In genomic region chr15:40293905-40294895, GRCh38 we compare ENCODE assay signal across 28 cellular contexts. TPM values are rescaled to one million over a fixed set of nuclear protein-coding genes. Genes with fewer than 3 reads are reported as not detected.
DNase-seq lines count a peak whose midpoint lies in the region; ATAC-seq, FAIRE-seq and TF ChIP-seq lines count a peak whose summit lies in the region.
"Had no signal": no experiment of that assay in that cellular context is flagged by ENCODE, and none has a peak within 500 bp of the region (broad histone marks: within the 10 kb centered on the region; RNA-seq: fewer than 3 reads in every experiment).

No MANE protein-coding gene starts in this region.

- H3K18ac ChIP-seq in H1 (ENCODE audit: extremely low read depth, low read length), result no peak overlapping the region

- H3K36me3 ChIP-seq in BLaER1 (peaks cover 34% of the 10 kb centered on the region), HEK293 (ENCODE audit: control insufficient read depth in 2 of 2, insufficient read depth in 1 of 2, low read length in 2 of 2) (no peaks in the 10 kb centered on the region), H1 (ENCODE audit: control insufficient read depth in 2 of 4, insufficient read depth in 4 of 4, low read length in 3 of 4) (no peaks in the 10 kb centered on the region), neutrophil (peaks cover 100% of the 10 kb centered on the region)
- H3K36me3 ChIP-seq: gastrocnemius medialis had no signal

- POLR2A ChIA-PET in HEK293 (lab: Yijun Ruan, JAX), result no interaction called here
- POLR2A ChIA-PET in H1 (lab: Charles Lee; ENCODE audit: partially characterized antibody), result interaction anchor here (0.7 to 5.4 kb wide), 3 partner anchors 7 to 11 kb away, joined by 3 to 46 read pairs (median 3); partner anchors contain the start of gene ANKRD63

- H3K4me2 ChIP-seq in BLaER1 (peak overlapping the region; percentile 57), H1 (ENCODE audit: insufficient read depth in 1 of 2, low read depth in 2 of 2, low read length in 2 of 2) (no peak overlapping the region)
- H3K4me2 ChIP-seq: hepatocyte had no signal

- H4K5ac ChIP-seq in H1 (ENCODE audit: insufficient read length, low read depth, low read length), result no peak overlapping the region

- H3K14ac ChIP-seq in H1 (ENCODE audit: insufficient read length), result no peak overlapping the region

- no peaks in the 10 kb centered on the region for H4K20me1 ChIP-seq in BLaER1
- peaks cover 0 to 1% of the 10 kb centered on the region in 2 experiments for H4K20me1 ChIP-seq in H1 (replicated peaks in 1 of 2; ENCODE audit: control insufficient read depth in 1 of 2, insufficient read depth in 2 of 2, low read length in 2 of 2)

- H2AFZ ChIP-seq in H1 (ENCODE audit: low read length), result no peak overlapping the region
- H2AFZ ChIP-seq: hepatocyte had no signal

- H3K23ac ChIP-seq in H1 (ENCODE audit: insufficient read length), result no peak overlapping the region

- H2BK12ac ChIP-seq in H1 (ENCODE audit: low read depth, low read length), result 0 out of 2 replicates have a peak overlapping the region, but pooled peaks have one; percentile 39

- H4K91ac ChIP-seq in H1 (replicated peaks; ENCODE audit: insufficient read length, low read length), result no peak overlapping the region

- no peak for TF ChIP-seq EP300 in H1 (IDR thresholded peaks at IDR 0.05; ENCODE audit: borderline replicate concordance in 1 of 2, low read depth in 2 of 2, low read length in 2 of 2)

- WGBS in H1 (ENCODE audit: extremely low coverage in 1 of 2, insufficient coverage in 1 of 2, insufficient read length in 1 of 2, insufficient replicate concordance in 2 of 2, low coverage in 1 of 2, low lambda C conversion rate in 2 of 2, missing lambda C conversion rate in 1 of 2), 2 experiments, result 92% methylated on average over 18 of the region's 20 CpGs; no CpG with 5 or more reads in 1 of the 2 experiments

- H2BK20ac ChIP-seq in H1 (ENCODE audit: low read length), result no peak overlapping the region

- H2BK15ac ChIP-seq in H1 (ENCODE audit: low read length), result no peak overlapping the region

- H3K23me2 ChIP-seq in H1 (ENCODE audit: low read depth, low read length), result peaks cover 3% of the 10 kb centered on the region; the same call in 1 of the 2 replicates

- H3K9me3 ChIP-seq in BLaER1 (peaks cover 2% of the 10 kb centered on the region), HEK293 (ENCODE audit: control insufficient read depth, insufficient read depth, low read depth, low read length) (no peaks in the 10 kb centered on the region), H1 (ENCODE audit: insufficient read depth in 2 of 2, low read depth in 1 of 2, low read length in 1 of 2) (no peaks in the 10 kb centered on the region), neutrophil (no peaks in the 10 kb centered on the region)
- H3K9me3 ChIP-seq: gastrocnemius medialis had no signal

- no peak overlapping the region for H3K27ac ChIP-seq in BLaER1
- H3K27ac ChIP-seq in HEK293 (ENCODE audit: extremely low read depth, low read depth, low read length), result no peak overlapping the region
- H3K27ac ChIP-seq in H1 (ENCODE audit: low read depth, low read length), result no peak overlapping the region
- H3K27ac ChIP-seq in neutrophil, result peak overlapping the region; percentile 55
- H3K27ac ChIP-seq: gastrocnemius medialis, hepatocyte had no signal

- TF ChIP-seq CTCF in HEK293 (tag by site-specific recombination; IDR thresholded peaks at IDR 0.05) (no peak), H1 (IDR thresholded peaks at IDR 0.05; ENCODE audit: control extremely low read depth in 1 of 3, insufficient read depth in 1 of 3, low read depth in 1 of 3, low read length in 3 of 3) (no peak), neutrophil (IDR thresholded peaks at IDR 0.05) (no peak)

- no peak overlapping the region for H3K4ac ChIP-seq in H1 (replicated peaks; ENCODE audit: insufficient read length, low read depth, low read length)

- H3K79me1 ChIP-seq in H1 (ENCODE audit: low read depth, low read length), result no peaks in the 10 kb centered on the region

- no peaks in the 10 kb centered on the region for H3K79me2 ChIP-seq in H1 (ENCODE audit: control insufficient read depth in 1 of 2, insufficient read depth in 2 of 2, low read length in 2 of 2)
- H3K79me2 ChIP-seq: hepatocyte had no signal

- FAIRE-seq in H1 (lab: Jason Lieb, UNC) (no peak), urothelium cell line (lab: Jason Lieb, UNC) (no peak)

- H3K27me3 ChIP-seq in BLaER1, result no peaks in the 10 kb centered on the region
- peaks cover 16 to 47% (median 33%) of the 10 kb centered on the region in 4 experiments; a peak in 6 of 7 replicates for H3K27me3 ChIP-seq in H1 (replicated peaks in 1 of 4; ENCODE audit: control insufficient read depth in 3 of 4, extremely low read depth in 1 of 4, insufficient read depth in 3 of 4, low read length in 3 of 4)
- no peaks in the 10 kb centered on the region for H3K27me3 ChIP-seq in neutrophil

- ATAC-seq in HG02870 (IDR thresholded peaks at IDR 0.05; ENCODE audit: unreplicated experiment), result no peak
- ATAC-seq in GM19467 (IDR thresholded peaks at IDR 0.05; ENCODE audit: unreplicated experiment), result no peak
- ATAC-seq: gastrocnemius medialis; stimulated activated memory B cell treated with anti-CD40 and anti-IgM and Interleukin-4, amounts not matched to agents 10 μg/mL and 1 μg/mL and 100 μg/mL, for 72 hours had no signal

- CTCF ChIA-PET in HEK293 (lab: Yijun Ruan, JAX) (interaction anchor here (0.6 to 1.4 kb wide), 5 partner anchors 15 to 43 kb away, joined by 3 to 6 read pairs (median 3); no protein-coding TSS in a partner anchor), H1 (lab: Charles Lee; ENCODE audit: partially characterized antibody) (interaction anchor here (1.0 to 16.2 kb wide), 7 partner anchors 8 to 212 kb away, joined by 3 to 518 read pairs (median 3); partner anchors contain the start of genes CCDC9B, INAFM2, PAK6 and PLCB2)

- H2AK5ac ChIP-seq in H1 (ENCODE audit: low read depth, low read length), result no peak overlapping the region

- no peak overlapping the region for H3K4me3 ChIP-seq in BLaER1
- H3K4me3 ChIP-seq in HEK293 (ENCODE audit: low read depth, low read length), result no peak overlapping the region
- no peak overlapping the region for H3K4me3 ChIP-seq in H1 (ENCODE audit: extremely low read depth in 1 of 4, insufficient read depth in 2 of 4, low read depth in 3 of 4, low read length in 4 of 4)
- H3K4me3 ChIP-seq in neutrophil (ENCODE audit: low read depth in 1 of 2, low read length in 1 of 2), result no peak overlapping the region
- H3K4me3 ChIP-seq: gastrocnemius medialis, hepatocyte had no signal

- TF ChIP-seq POLR2A in H1 (IDR thresholded peaks at IDR 0.05; ENCODE audit: control extremely low read depth in 1 of 2, low read depth in 2 of 2, low read length in 2 of 2), result no peak

- no peak overlapping the region for H2BK5ac ChIP-seq in H1 (ENCODE audit: low read depth, low read length)

- H3K4me1 ChIP-seq in BLaER1 (peaks cover 40% of the 10 kb centered on the region), HEK293 (ENCODE audit: control insufficient read depth, insufficient read depth, low read length) (no peaks in the 10 kb centered on the region; the same call in 1 of the 2 replicates), H1 (replicated peaks in 1 of 4; ENCODE audit: control insufficient read depth in 3 of 4, insufficient read depth in 4 of 4, low read length in 3 of 4) (peaks cover 0 to 18% (median 11%) of the 10 kb centered on the region in 4 experiments; a peak in 6 of 7 replicates), neutrophil (ENCODE audit: control insufficient read depth in 1 of 2, insufficient read depth in 1 of 2, low read depth in 1 of 2, low read length in 1 of 2) (peaks cover 7 to 8% of the 10 kb centered on the region in 2 experiments)

- H3K56ac ChIP-seq in H1 (replicated peaks; ENCODE audit: insufficient read length, low read depth, low read length), result no peak overlapping the region

- H4K8ac ChIP-seq in H1 (ENCODE audit: extremely low read depth, insufficient read depth, low read length), result no peak overlapping the region

- no peak overlapping the region for H3K9ac ChIP-seq in BLaER1
- H3K9ac ChIP-seq in H1 (replicated peaks in 1 of 4; ENCODE audit: extremely low read depth in 1 of 4, low read depth in 3 of 4, low read length in 3 of 4), result no peak overlapping the region

- H2BK120ac ChIP-seq in H1 (replicated peaks; ENCODE audit: low read depth, low read length), result no peak overlapping the region

- TF ChIP-seq RAD21 in H1 (IDR thresholded peaks at IDR 0.05 in 1 of 2, conservative IDR thresholded peaks at IDR 0.05 in 1 of 2; ENCODE audit: low read depth in 2 of 2, low read length in 2 of 2), result no peak

- DNase-seq in H1 (ENCODE audit: low read depth in 1 of 2, low spot score in 2 of 2) (no peak), NCI-H1105 (lab: John Stamatoyannopoulos, UW) (no peak), urothelium cell line (ENCODE audit: low spot score) (no peak)
- DNase-seq: activated CD4-positive, alpha-beta memory T cell treated with anti-CD3 and anti-CD28 coated beads, Interleukin-2, amount 10 ng/mL, durations not matched to agents 7 days and 5 days; activated CD8-positive, alpha-beta memory T cell treated with anti-CD3 and anti-CD28 coated beads, Interleukin-2, amount 50 U/mL, for 4 hours; activated naive CD4-positive, alpha-beta T cell; C1 segment of cervical spinal cord; central memory CD4-positive, alpha-beta T cell; gastrocnemius medialis; GDM1; KBM-7; NCI-H1092; NCI-H187 treated with DMSO at 0.1 percent for 48 hours; nephron progenitor cell; SW 1271 had no signal

RNA-seq across cellular contexts. Expression of gene ANKRD63, which starts 11.3 kb away (rescaled TPM):
- 0.26 TPM in 1 of 2 replicates, not detected in the other for total RNA-seq in H1 (2021; fragmentation: NEBNext Ultra II Directional; extraction: Animal tissue kit (Norgen Biotek cat#: 25700))
- polyA plus RNA-seq in H1 (2011; rRNA removed), result 0.16 and 0.18 TPM in 2 replicates
- polyA plus RNA-seq in H1 (2011; cell fraction: cytosol; rRNA removed), result 0.22 TPM
- 0.94 TPM for polyA plus RNA-seq in H1 (2011; cell fraction: nucleus; rRNA removed)
- 0.16 to 0.21 TPM in 2 of 4 replicates, not detected in the others for polyA plus RNA-seq in H1 (2012, experiment 1 of 2)
- not detected for polyA plus RNA-seq in H1 (2012, experiment 2 of 2)
- not detected for polyA plus RNA-seq in H1 (2013, experiment 1 of 2)
- polyA plus RNA-seq in H1 (2013, experiment 2 of 2), result 0.04 TPM
- not detected in 2 replicates for polyA minus RNA-seq in H1 (2011; rRNA and poly(A)+ RNA removed)
- not detected for polyA minus RNA-seq in H1 (2011; cell fraction: cytosol; rRNA and poly(A)+ RNA removed)
- 2.1 TPM for polyA minus RNA-seq in H1 (2011; cell fraction: nucleus; rRNA and poly(A)+ RNA removed)
- total RNA-seq: activated CD4-positive, alpha-beta memory T cell treated with anti-CD3 and anti-CD28 coated beads, Interleukin-2, amount 10 ng/mL, durations not matched to agents 7 days and 5 days; fibroblast of lung; gastrocnemius medialis; HT-29; M059J; subcutaneous adipose tissue had no signal
- polyA plus RNA-seq: AG04450, fibroblast of lung had no signal

RNA-seq across cellular contexts. Expression of gene PLCB2, which starts 13.5 kb away (rescaled TPM):
- 8.4 and 9.4 TPM in 2 replicates for total RNA-seq in H1 (2021; fragmentation: NEBNext Ultra II Directional; extraction: Animal tissue kit (Norgen Biotek cat#: 25700))
- 7.2 and 11.3 TPM in 2 replicates for polyA plus RNA-seq in H1 (2011; rRNA removed)
- 10.7 TPM for polyA plus RNA-seq in H1 (2011; cell fraction: cytosol; rRNA removed)
- 30.4 TPM for polyA plus RNA-seq in H1 (2011; cell fraction: nucleus; rRNA removed)
- 4.1 to 10.7 TPM (median 7.5 TPM) in 4 replicates for polyA plus RNA-seq in H1 (2012, experiment 1 of 2)
- 4.1 TPM for polyA plus RNA-seq in H1 (2012, experiment 2 of 2)
- polyA plus RNA-seq in H1 (2013, experiment 1 of 2), result 7.0 TPM
- 7.6 TPM for polyA plus RNA-seq in H1 (2013, experiment 2 of 2)
- polyA minus RNA-seq in H1 (2011; rRNA and poly(A)+ RNA removed), result 6.1 and 6.2 TPM in 2 replicates
- 3.7 TPM for polyA minus RNA-seq in H1 (2011; cell fraction: cytosol; rRNA and poly(A)+ RNA removed)
- 20.0 TPM for polyA minus RNA-seq in H1 (2011; cell fraction: nucleus; rRNA and poly(A)+ RNA removed)
- total RNA-seq: M059J had no signal

RNA-seq across cellular contexts. Expression of gene INAFM2, which starts 29.3 kb away (rescaled TPM):
- 35.1 and 38.2 TPM in 2 replicates for total RNA-seq in H1 (2021; fragmentation: NEBNext Ultra II Directional; extraction: Animal tissue kit (Norgen Biotek cat#: 25700))
- 9.6 and 15.3 TPM in 2 replicates for polyA plus RNA-seq in H1 (2011; rRNA removed)
- polyA plus RNA-seq in H1 (2011; cell fraction: cytosol; rRNA removed), result 11.9 TPM
- 9.2 TPM for polyA plus RNA-seq in H1 (2011; cell fraction: nucleus; rRNA removed)
- 16.0 to 31.4 TPM (median 18.6 TPM) in 4 replicates for polyA plus RNA-seq in H1 (2012, experiment 1 of 2)
- 19.4 TPM for polyA plus RNA-seq in H1 (2012, experiment 2 of 2)
- polyA plus RNA-seq in H1 (2013, experiment 1 of 2), result 39.7 TPM
- 42.5 TPM for polyA plus RNA-seq in H1 (2013, experiment 2 of 2)
- polyA minus RNA-seq in H1 (2011; rRNA and poly(A)+ RNA removed), result 8.6 and 10.5 TPM in 2 replicates
- 10.1 TPM for polyA minus RNA-seq in H1 (2011; cell fraction: cytosol; rRNA and poly(A)+ RNA removed)
- 14.0 TPM for polyA minus RNA-seq in H1 (2011; cell fraction: nucleus; rRNA and poly(A)+ RNA removed)

RNA-seq across cellular contexts. Expression of gene CCDC9B, which starts 46.5 kb away (rescaled TPM):
- 0.33 and 0.78 TPM in 2 replicates for total RNA-seq in H1 (2021; fragmentation: NEBNext Ultra II Directional; extraction: Animal tissue kit (Norgen Biotek cat#: 25700))
- 0.45 and 0.63 TPM in 2 replicates for polyA plus RNA-seq in H1 (2011; rRNA removed)
- 0.10 TPM for polyA plus RNA-seq in H1 (2011; cell fraction: cytosol; rRNA removed)
- polyA plus RNA-seq in H1 (2011; cell fraction: nucleus; rRNA removed), result 0.73 TPM
- 0.62 to 1.1 TPM (median 0.85 TPM) in 4 replicates for polyA plus RNA-seq in H1 (2012, experiment 1 of 2)
- polyA plus RNA-seq in H1 (2012, experiment 2 of 2), result 0.25 TPM
- 0.71 TPM for polyA plus RNA-seq in H1 (2013, experiment 1 of 2)
- 0.50 TPM for polyA plus RNA-seq in H1 (2013, experiment 2 of 2)
- 0.22 and 0.50 TPM in 2 replicates for polyA minus RNA-seq in H1 (2011; rRNA and poly(A)+ RNA removed)
- polyA minus RNA-seq in H1 (2011; cell fraction: cytosol; rRNA and poly(A)+ RNA removed), result 0.66 TPM
- polyA minus RNA-seq in H1 (2011; cell fraction: nucleus; rRNA and poly(A)+ RNA removed), result 1.8 TPM

RNA-seq across cellular contexts. Expression of gene PAK6, which starts 55.3 kb away (rescaled TPM):
- 9.0 and 9.4 TPM in 2 replicates for total RNA-seq in H1 (2021; fragmentation: NEBNext Ultra II Directional; extraction: Animal tissue kit (Norgen Biotek cat#: 25700))
- polyA plus RNA-seq in H1 (2011; rRNA removed), result 6.9 and 12.5 TPM in 2 replicates
- polyA plus RNA-seq in H1 (2011; cell fraction: cytosol; rRNA removed), result 7.0 TPM
- 12.6 TPM for polyA plus RNA-seq in H1 (2011; cell fraction: nucleus; rRNA removed)
- polyA plus RNA-seq in H1 (2012, experiment 1 of 2), result 5.8 to 9.4 TPM (median 8.1 TPM) in 4 replicates
- 7.9 TPM for polyA plus RNA-seq in H1 (2012, experiment 2 of 2)
- polyA plus RNA-seq in H1 (2013, experiment 1 of 2), result 6.6 TPM
- polyA plus RNA-seq in H1 (2013, experiment 2 of 2), result 5.3 TPM
- polyA minus RNA-seq in H1 (2011; rRNA and poly(A)+ RNA removed), result 4.6 and 6.3 TPM in 2 replicates
- polyA minus RNA-seq in H1 (2011; cell fraction: cytosol; rRNA and poly(A)+ RNA removed), result 8.0 TPM
- polyA minus RNA-seq in H1 (2011; cell fraction: nucleus; rRNA and poly(A)+ RNA removed), result 13.7 TPM
- total RNA-seq: fibroblast of lung, pulmonary artery endothelial cell had no signal
- polyA plus RNA-seq: AG04450 had no signal
